ENCODE assay signal across 8 cellular contexts in genomic region chr10:110871236-110872084, GRCh38. TPM values are rescaled to one million over a fixed set of nuclear protein-coding genes. Genes with fewer than 3 reads are reported as not detected.
DNase-seq lines count a peak whose midpoint lies in the region; ATAC-seq lines count a peak whose summit lies in the region.

TSS of gene PDCD4 (plus strand) at chr10:110871928. CDS start at chr10:110876028, 4,100 bp downstream.

- H3K27me3 Mint-ChIP-seq in IgD-negative memory B cell: no peaks in the 10 kb centered on the region

- DNase-seq in DMS 273 treated with DMSO at 0.1 percent for 48 hours (lab: John Stamatoyannopoulos, UW): peak; percentile 91
- DNase-seq in OCI-M2 (lab: John Stamatoyannopoulos, UW; ENCODE audit: unreplicated experiment): peak; percentile 81
- DNase-seq in activated T-cell treated with anti-CD3 and anti-CD28 coated beads, Interleukin-2, amount 50 U/mL, for 1 hour: peak; percentile 94
- peak; percentile 68 for DNase-seq in epithelial cell of prostate (ENCODE audit: low read depth, low spot score)
- DNase-seq in mucosa of gallbladder (ENCODE audit: low spot score): peak; percentile 99
- peak; percentile 85 to 90 for DNase-seq in stimulated activated CD8-positive, alpha-beta memory T cell treated with anti-CD3 and anti-CD28 coated beads, Interleukin-4, amount 100 ng/mL, for 4 hours (ENCODE audit: low read depth in 2 of 2, low spot score in 1 of 2)

- peak within 1 kb of the TSS; percentile 89 to 96 (median 96) for H3K4me3 Mint-ChIP-seq in IgD-negative memory B cell

- H3K27ac Mint-ChIP-seq in IgD-negative memory B cell: peak within 1 kb of the TSS; percentile 81 to 98 (median 97)

- peak; percentile 77 for ATAC-seq in GM21529 (IDR thresholded peaks at IDR 0.05; ENCODE audit: unreplicated experiment)

- H3K4me1 Mint-ChIP-seq in IgD-negative memory B cell: peaks cover 44 to 55% (median 45%) of the 10 kb centered on the region in 3 donors

- no peaks in the 10 kb centered on the region for H3K9me3 Mint-ChIP-seq in IgD-negative memory B cell

- H3K27ac ChIP-seq in epithelial cell of prostate: peak within 1 kb of the TSS; percentile 59

- H3K36me3 Mint-ChIP-seq in IgD-negative memory B cell: no peaks in the 10 kb centered on the region

RNA-seq across cellular contexts. Expression of gene PDCD4, which starts in this region (rescaled TPM):
- polyA plus RNA-seq in IgD-negative memory B cell: 319 TPM
- 150 TPM for total RNA-seq in mucosa of gallbladder

Comparison
In these comparisons a context has a peak if more than half of its experiments do, and no peak if none do; other contexts are left out.
1. Peak in every context shown above with its lines: DNase-seq, ATAC-seq and H3K27ac ChIP-seq.